In genomic region chr10:104253576-104254410, GRCh38 we compare ENCODE assay signal across 8 cellular contexts. TPM values are rescaled to one million over a fixed set of nuclear protein-coding genes. Genes with fewer than 3 reads are reported as not detected.
DNase-seq lines count a peak whose midpoint lies in the region; ATAC-seq and TF ChIP-seq lines count a peak whose summit lies in the region.

No MANE protein-coding gene starts in this region.

- no peak for TF ChIP-seq CTCF in AG04450 (IDR thresholded peaks at IDR 0.05; ENCODE audit: low read depth, low read length)
- no peak for TF ChIP-seq CTCF in mammary epithelial cell (conservative IDR thresholded peaks at IDR 0.05 in 1 of 2, IDR thresholded peaks at IDR 0.05 in 1 of 2; ENCODE audit: extremely low read depth in 1 of 2, insufficient read depth in 1 of 2, low read depth in 1 of 2, low read length in 2 of 2)

- no TSS peak for BruUV-seq in mammary epithelial cell (replicated peaks; lab: Mats Ljungman, UMichigan)

- WGBS in HUES64: 5% methylated on average over 10 of the region's 10 CpGs
- WGBS in mammary epithelial cell (ENCODE audit: low coverage, missing lambda C conversion rate): 66% methylated on average over 10 of the region's 10 CpGs

- H3K36me3 ChIP-seq in HUES64 (ENCODE audit: insufficient read depth, low read length) (peaks cover 15% of the 10 kb centered on the region), mammary epithelial cell (ENCODE audit: insufficient read depth, low read length) (peaks cover 10% of the 10 kb centered on the region), muscle layer of colon (ENCODE audit: insufficient read depth, low read length) (peaks cover 18% of the 10 kb centered on the region)

- dilution Hi-C loops in mammary epithelial cell (cut with HindIII; ENCODE audit: low sequenced_read_pairs): no loop called here

- in situ Hi-C loops in mammary epithelial cell (cut with MboI; ENCODE audit: low sequenced_read_pairs in 2 of 2): no loop called here

- H3K4me2 ChIP-seq in mammary epithelial cell (ENCODE audit: insufficient read depth, low read depth, low read length): peak overlapping the region; percentile 83

- peak overlapping the region; percentile 92 for H2AFZ ChIP-seq in mammary epithelial cell (ENCODE audit: low read depth, low read length)

- H3K27ac ChIP-seq in AG04450 (ENCODE audit: low read depth, low read length) (peak overlapping the region; percentile 95), HUES64 (ENCODE audit: low read depth, low read length) (peak overlapping the region; percentile 15; the same call in 1 of the 2 replicates), mammary epithelial cell (ENCODE audit: insufficient read depth, low read depth, low read length) (peak overlapping the region; percentile 82), muscle layer of colon (ENCODE audit: low read depth, low read length) (peak overlapping the region; percentile 83)

- H3K4me1 ChIP-seq in HUES64 (ENCODE audit: insufficient read depth, low read length): peaks cover 48% of the 10 kb centered on the region
- H3K4me1 ChIP-seq in mammary epithelial cell (ENCODE audit: insufficient read depth, low read length): peaks cover 26% of the 10 kb centered on the region
- peaks cover 19% of the 10 kb centered on the region for H3K4me1 ChIP-seq in muscle layer of colon (ENCODE audit: insufficient read depth, low read length)

- CTCF ChIA-PET in AG04450 (lab: Charles Lee) (interaction anchor here (0.6 to 6.4 kb wide), 7 partner anchors 21 to 366 kb away, joined by 3 to 47 read pairs (median 6); partner anchors contain the start of genes CFAP58 and SFR1), mammary epithelial cell (lab: Charles Lee; ENCODE audit: low non-redundant PET) (interaction anchor here (0.6 kb wide), 1 partner anchor 194 kb away, joined by 3 read pairs; no protein-coding TSS in a partner anchor)

- H3K9me3 ChIP-seq in AG04450 (ENCODE audit: control insufficient read depth, insufficient read depth, low read length): no peaks in the 10 kb centered on the region; the same call in 1 of the 2 replicates
- H3K9me3 ChIP-seq in HUES64 (ENCODE audit: insufficient read depth, low read depth, low read length): peaks cover 1% of the 10 kb centered on the region; the same call in 1 of the 2 replicates
- H3K9me3 ChIP-seq in mammary epithelial cell (replicated peaks; ENCODE audit: insufficient read depth, low read length): no peaks in the 10 kb centered on the region
- H3K9me3 ChIP-seq in muscle layer of colon (ENCODE audit: low read length): no peaks in the 10 kb centered on the region

- ATAC-seq in HG03432 (IDR thresholded peaks at IDR 0.05; ENCODE audit: unreplicated experiment): no peak

- DNase-seq in AG04450 (ENCODE audit: low read depth, low spot score) (no peak), mammary epithelial cell (no peak), NCI-H510A (lab: John Stamatoyannopoulos, UW) (no peak), nucleus accumbens (lab: John Stamatoyannopoulos, UW) (no peak), dedifferentiated amniotic fluid mesenchymal stem cell (ENCODE audit: extremely low spot score) (no peak)

- H3K4me3 ChIP-seq in AG04450 (ENCODE audit: low read depth, low read length) (peak overlapping the region; percentile 85), HUES64 (ENCODE audit: low read length) (peak overlapping the region; percentile 81), mammary epithelial cell (replicated peaks in 1 of 3; ENCODE audit: insufficient read depth in 1 of 3, low read depth in 2 of 3, low read length in 3 of 3) (no peak overlapping the region), muscle layer of colon (ENCODE audit: low read depth in 1 of 2, low read length in 2 of 2) (peak overlapping the region in 1 of 2 donors; percentile 84)

- no peaks in the 10 kb centered on the region for H3K27me3 ChIP-seq in AG04450 (ENCODE audit: control insufficient read depth, insufficient read depth, low read length)
- H3K27me3 ChIP-seq in HUES64 (ENCODE audit: insufficient read depth, low read length): peaks cover 14% of the 10 kb centered on the region; the same call in 1 of the 2 replicates
- H3K27me3 ChIP-seq in mammary epithelial cell (ENCODE audit: insufficient read depth, low read length): no peaks in the 10 kb centered on the region
- H3K27me3 ChIP-seq in muscle layer of colon (ENCODE audit: control insufficient read depth in 1 of 2, insufficient read depth in 2 of 2, low read length in 2 of 2): no peaks in the 10 kb centered on the region

- intact Hi-C loops in mammary epithelial cell (cut with micrococcal nuclease): no loop called here

- H3K9ac ChIP-seq in HUES64 (ENCODE audit: low read depth, low read length): 0 out of 2 replicates have a peak overlapping the region, but pooled peaks have one; percentile 75
- no peak overlapping the region for H3K9ac ChIP-seq in mammary epithelial cell (ENCODE audit: insufficient read depth, low read length)
- peak overlapping the region; percentile 89 for H3K9ac ChIP-seq in muscle layer of colon (ENCODE audit: low read length)

- POLR2A ChIA-PET in AG04450 (lab: Yijun Ruan, JAX): interaction anchor here (0.9 to 1.7 kb wide), 3 partner anchors 20 to 133 kb away, joined by 4 to 13 read pairs (median 6); partner anchors contain the start of gene SFR1

- peaks cover 43% of the 10 kb centered on the region for H3K79me2 ChIP-seq in mammary epithelial cell (ENCODE audit: insufficient read depth, low read length)

- H4K20me1 ChIP-seq in mammary epithelial cell (ENCODE audit: insufficient read depth, low read length): no peaks in the 10 kb centered on the region

RNA-seq across cellular contexts. Expression of gene GSTO1, which starts 0.9 kb away (rescaled TPM):
- polyA plus RNA-seq in AG04450 (2011; rRNA removed) (185 and 227 TPM in 2 replicates), mammary epithelial cell (209 TPM)
- 29.7 and 40.9 TPM in 2 replicates for polyA minus RNA-seq in AG04450 (2011; rRNA and poly(A)+ RNA removed)
- 111 TPM for polyA plus RNA-seq in HUES64 (2013, experiment 1 of 2)
- 122 TPM for polyA plus RNA-seq in HUES64 (2013, experiment 2 of 2)
- 100 to 1,000 TPM; 203 to 205 TPM for total RNA-seq in mammary epithelial cell
- polyA minus RNA-seq in mammary epithelial cell: 82.4 TPM

RNA-seq across cellular contexts. Expression of gene GSTO2, which starts 15.2 kb away (rescaled TPM):
- polyA plus RNA-seq in AG04450 (2011; rRNA removed) (1.7 TPM in 2 replicates), mammary epithelial cell (43.3 TPM)
- polyA minus RNA-seq in AG04450 (2011; rRNA and poly(A)+ RNA removed): 0.97 and 1.2 TPM in 2 replicates
- polyA plus RNA-seq in HUES64 (2013, experiment 1 of 2): 3.7 TPM
- polyA plus RNA-seq in HUES64 (2013, experiment 2 of 2): 6.6 TPM
- 10 to 100 TPM; 16.2 to 26.8 TPM for total RNA-seq in mammary epithelial cell
- 56.6 TPM for polyA minus RNA-seq in mammary epithelial cell

RNA-seq across cellular contexts. Expression of gene CFAP43, which starts 21.6 kb away (rescaled TPM):
- polyA plus RNA-seq in AG04450 (2011; rRNA removed): 0.07 TPM in 1 of 2 replicates, not detected in the other
- not detected in 2 replicates for polyA minus RNA-seq in AG04450 (2011; rRNA and poly(A)+ RNA removed)
- polyA plus RNA-seq in HUES64 (2013, experiment 1 of 2): 0.35 TPM
- 0.44 TPM for polyA plus RNA-seq in HUES64 (2013, experiment 2 of 2)
- total RNA-seq in mammary epithelial cell: under 1 TPM in 1 of 2 donors, not detected in 1; 0.33 TPM
- polyA plus RNA-seq in mammary epithelial cell: 0.17 TPM
- polyA minus RNA-seq in mammary epithelial cell: not detected

Comparison
In these comparisons a context has a peak if more than half of its experiments do, and no peak if none do; other contexts are left out.
1. H3K27ac ChIP-seq: peak in every context shown above with its lines; median percentile 95 in AG04450; 83 in muscle layer of colon; 82 in mammary epithelial cell; 15 in HUES64.
2. H3K4me3 ChIP-seq: peak in AG04450 (single experiment) and HUES64 (single experiment); none in mammary epithelial cell (0 of 3).
3. RNA of gene GSTO2, which starts 15.2 kb away (polyA plus RNA-seq): 43.3 TPM in mammary epithelial cell (single experiment); 1.7 TPM in AG04450; every median in the first group is over 10 times any median in the second.